Comparison of ENCODE assay signal across 20 cellular contexts in the genomic region with DNA sequence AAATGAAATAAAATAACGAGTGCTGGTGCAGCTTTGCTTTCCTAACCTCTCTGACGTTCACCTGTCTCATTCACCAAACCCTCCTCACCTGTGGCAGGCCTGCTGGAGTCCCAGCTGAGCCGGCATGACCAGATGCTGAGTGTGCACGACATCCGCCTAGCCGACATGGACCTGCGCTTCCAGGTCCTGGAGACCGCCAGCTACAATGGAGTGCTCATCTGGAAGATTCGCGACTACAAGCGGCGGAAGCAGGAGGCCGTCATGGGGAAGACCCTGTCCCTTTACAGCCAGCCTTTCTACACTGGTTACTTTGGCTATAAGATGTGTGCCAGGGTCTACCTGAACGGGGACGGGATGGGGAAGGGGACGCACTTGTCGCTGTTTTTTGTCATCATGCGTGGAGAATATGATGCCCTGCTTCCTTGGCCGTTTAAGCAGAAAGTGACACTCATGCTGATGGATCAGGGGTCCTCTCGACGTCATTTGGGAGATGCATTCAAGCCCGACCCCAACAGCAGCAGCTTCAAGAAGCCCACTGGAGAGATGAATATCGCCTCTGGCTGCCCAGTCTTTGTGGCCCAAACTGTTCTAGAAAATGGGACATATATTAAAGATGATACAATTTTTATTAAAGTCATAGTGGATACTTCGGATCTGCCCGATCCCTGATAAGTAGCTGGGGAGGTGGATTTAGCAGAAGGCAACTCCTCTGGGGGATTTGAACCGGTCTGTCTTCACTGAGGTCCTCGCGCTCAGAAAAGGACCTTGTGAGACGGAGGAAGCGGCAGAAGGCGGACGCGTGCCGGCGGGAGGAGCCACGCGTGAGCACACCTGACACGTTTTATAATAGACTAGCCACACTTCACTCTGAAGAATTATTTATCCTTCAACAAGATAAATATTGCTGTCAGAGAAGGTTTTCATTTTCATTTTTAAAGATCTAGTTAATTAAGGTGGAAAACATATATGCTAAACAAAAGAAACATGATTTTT. TPM values are rescaled to one million over a fixed set of nuclear protein-coding genes. Genes with fewer than 3 reads are reported as not detected.
A peak's percentile ranks its signal among the peaks of the same experiment; 100 is the strongest.
DNase-seq lines count a peak whose midpoint lies in the region; ATAC-seq and TF ChIP-seq lines count a peak whose summit lies in the region.
"Had no signal": no experiment of that assay in that cellular context is flagged by ENCODE, and none has a peak within 500 bp of the region (broad histone marks: within the 10 kb centered on the region; RNA-seq: fewer than 3 reads in every experiment).

No MANE protein-coding gene starts in this region.

- H3K27ac Mint-ChIP-seq in chondrocyte (ENCODE audit: unreplicated experiment), result no peak overlapping the region
- peak overlapping the region; percentile 67 for H3K27ac Mint-ChIP-seq in stimulated activated naive B cell treated with anti-CD40 and anti-IgM and Interleukin-4, amounts not matched to agents 10 μg/mL and 1 μg/mL and 100 μg/mL, for 72 hours
- H3K27ac Mint-ChIP-seq in Caco-2 (ENCODE audit: unreplicated experiment), result no peak overlapping the region
- H3K27ac Mint-ChIP-seq in Calu3 (ENCODE audit: unreplicated experiment), result no peak overlapping the region
- H3K27ac Mint-ChIP-seq: B cell, H9 had no signal

- H3K4me1 Mint-ChIP-seq in chondrocyte (ENCODE audit: low read depth) (no peaks in the 10 kb centered on the region), Caco-2 (ENCODE audit: low read depth, unreplicated experiment) (no peaks in the 10 kb centered on the region), Calu3 (ENCODE audit: low read depth, unreplicated experiment) (no peaks in the 10 kb centered on the region)
- peaks cover 34 to 46% of the 10 kb centered on the region in 2 donors for H3K4me1 Mint-ChIP-seq in stimulated activated naive B cell treated with anti-CD40 and anti-IgM and Interleukin-4, amounts not matched to agents 10 μg/mL and 1 μg/mL and 100 μg/mL, for 72 hours
- H3K4me1 Mint-ChIP-seq: H9 had no signal

- H3K4me3 ChIP-seq in right atrium auricular region (no peak overlapping the region), PC-9 (no peak overlapping the region), Caco-2 (ENCODE audit: low read depth, low read length) (no peak overlapping the region), hepatocyte (no peak overlapping the region)

- peaks cover 0 to 6% of the 10 kb centered on the region in 2 donors for H3K4me1 ChIP-seq in right atrium auricular region
- H3K4me1 ChIP-seq in PC-9 (replicated peaks; ENCODE audit: insufficient read depth), result no peaks in the 10 kb centered on the region
- no peaks in the 10 kb centered on the region for H3K4me1 ChIP-seq in Caco-2
- H3K4me1 ChIP-seq in hepatocyte (ENCODE audit: insufficient read depth), result no peaks in the 10 kb centered on the region

- WGBS in hepatocyte (ENCODE audit: low lambda C conversion rate, missing lambda C conversion rate), result 97% methylated on average over 38 of the region's 38 CpGs

- H3K36me3 ChIP-seq in right atrium auricular region (no peaks in the 10 kb centered on the region), PC-9 (ENCODE audit: low read depth) (0 out of 2 replicates have a peak, but pooled peaks cover 9% of the 10 kb centered on the region), Caco-2 (ENCODE audit: control insufficient read depth, insufficient read depth, low read length) (no peaks in the 10 kb centered on the region; the same call in 1 of the 2 replicates), hepatocyte (replicated peaks; ENCODE audit: insufficient read depth, low read depth) (no peaks in the 10 kb centered on the region)

- H3K4me3 Mint-ChIP-seq in chondrocyte (ENCODE audit: unreplicated experiment) (no peak overlapping the region), Caco-2 (ENCODE audit: unreplicated experiment) (no peak overlapping the region), Calu3 (ENCODE audit: low read depth, unreplicated experiment) (no peak overlapping the region)
- no peak overlapping the region for H3K4me3 Mint-ChIP-seq in stimulated activated naive B cell treated with anti-CD40 and anti-IgM and Interleukin-4, amounts not matched to agents 10 μg/mL and 1 μg/mL and 100 μg/mL, for 72 hours
- H3K4me3 Mint-ChIP-seq: B cell; CD4-positive, alpha-beta memory T cell; H9 had no signal

- no peak overlapping the region for H2AFZ ChIP-seq in PC-9
- no peak overlapping the region for H2AFZ ChIP-seq in hepatocyte

- H3K9me3 Mint-ChIP-seq in chondrocyte (ENCODE audit: low read depth) (no peaks in the 10 kb centered on the region), Caco-2 (ENCODE audit: unreplicated experiment) (no peaks in the 10 kb centered on the region), Calu3 (ENCODE audit: low read depth, unreplicated experiment) (no peaks in the 10 kb centered on the region)
- H3K9me3 Mint-ChIP-seq in stimulated activated naive B cell treated with anti-CD40 and anti-IgM and Interleukin-4, amounts not matched to agents 10 μg/mL and 1 μg/mL and 100 μg/mL, for 72 hours, result no peaks in the 10 kb centered on the region

- TSS peak; percentile 14 for BruUV-seq in PC-9 (replicated peaks; lab: Mats Ljungman, UMichigan)
- BruUV-seq in Caco-2 (replicated peaks; lab: Mats Ljungman, UMichigan), result no TSS peak
- no TSS peak for BruUV-seq in Calu3 (replicated peaks; lab: Mats Ljungman, UMichigan)

- H3K9me3 ChIP-seq in right atrium auricular region, result no peaks in the 10 kb centered on the region
- no peaks in the 10 kb centered on the region for H3K9me3 ChIP-seq in PC-9 (ENCODE audit: insufficient read depth, low read depth)
- no peaks in the 10 kb centered on the region for H3K9me3 ChIP-seq in Caco-2
- H3K9me3 ChIP-seq in hepatocyte (ENCODE audit: low read depth), result no peaks in the 10 kb centered on the region

- H3F3A ChIP-seq in PC-9 (ENCODE audit: insufficient read depth, low read depth), result peaks cover 4% of the 10 kb centered on the region; the same call in 1 of the 2 replicates

- no peaks in the 10 kb centered on the region for H3K79me2 ChIP-seq in PC-9 (ENCODE audit: low read depth)
- no peaks in the 10 kb centered on the region for H3K79me2 ChIP-seq in hepatocyte

- DNase-seq in Right ventricle myocardium superior (peak; percentile 10), right atrium auricular region (ENCODE audit: low spot score) (no peak), PC-9 (no peak), chondrocyte (ENCODE audit: low spot score) (peak; percentile 75), Caco-2 (no peak), hepatocyte (ENCODE audit: low spot score) (no peak), Calu3 (no peak)
- no peak for DNase-seq in stimulated activated naive B cell treated with anti-CD40 and anti-IgM and Interleukin-4, amounts not matched to agents 10 μg/mL and 1 μg/mL and 100 μg/mL, for 72 hours
- DNase-seq: CD4-positive, alpha-beta memory T cell; DMS79; H9; MV-4-11; NCI-H1417 treated with DMSO at 0.1 percent for 48 hours; NCI-H2029; NCI-H2171 treated with DMSO at 0.1 percent for 48 hours; NCI-H774; SHP77 had no signal

- no peaks in the 10 kb centered on the region for H3K9me2 ChIP-seq in PC-9 (ENCODE audit: insufficient read depth)
- H3K9me2 ChIP-seq in hepatocyte (replicated peaks; ENCODE audit: insufficient read depth), result no peaks in the 10 kb centered on the region

- POLR2A ChIA-PET in PC-9 (lab: Charles Lee; ENCODE audit: unreplicated experiment), result no interaction called here
- POLR2A ChIA-PET in Caco-2 (lab: Charles Lee), result no interaction called here

- no peaks in the 10 kb centered on the region for H3K27me3 ChIP-seq in right atrium auricular region
- H3K27me3 ChIP-seq in PC-9 (ENCODE audit: insufficient read depth, low read depth), result no peaks in the 10 kb centered on the region
- H3K27me3 ChIP-seq in Caco-2 (replicated peaks; ENCODE audit: control insufficient read depth, insufficient read depth, low read length), result no peaks in the 10 kb centered on the region
- no peaks in the 10 kb centered on the region for H3K27me3 ChIP-seq in hepatocyte

- H3K27me3 Mint-ChIP-seq in chondrocyte (ENCODE audit: low read depth), result no peaks in the 10 kb centered on the region
- no peaks in the 10 kb centered on the region for H3K27me3 Mint-ChIP-seq in stimulated activated naive B cell treated with anti-CD40 and anti-IgM and Interleukin-4, amounts not matched to agents 10 μg/mL and 1 μg/mL and 100 μg/mL, for 72 hours
- H3K27me3 Mint-ChIP-seq in Caco-2 (ENCODE audit: insufficient read depth, unreplicated experiment), result no peaks in the 10 kb centered on the region
- H3K27me3 Mint-ChIP-seq in Calu3 (ENCODE audit: unreplicated experiment), result no peaks in the 10 kb centered on the region
- H3K27me3 Mint-ChIP-seq: B cell; CD4-positive, alpha-beta memory T cell had no signal

- peaks cover 13% of the 10 kb centered on the region for H3K36me3 Mint-ChIP-seq in chondrocyte (ENCODE audit: low read depth)
- peaks cover 58 to 70% of the 10 kb centered on the region in 2 donors for H3K36me3 Mint-ChIP-seq in stimulated activated naive B cell treated with anti-CD40 and anti-IgM and Interleukin-4, amounts not matched to agents 10 μg/mL and 1 μg/mL and 100 μg/mL, for 72 hours
- H3K36me3 Mint-ChIP-seq in Caco-2 (ENCODE audit: insufficient read depth, unreplicated experiment), result peaks cover 17% of the 10 kb centered on the region
- peaks cover 20% of the 10 kb centered on the region for H3K36me3 Mint-ChIP-seq in Calu3 (ENCODE audit: insufficient read depth, unreplicated experiment)

- TF ChIP-seq CTCF in right atrium auricular region (IDR thresholded peaks at IDR 0.05) (no peak), PC-9 (conservative IDR thresholded peaks at IDR 0.05) (no peak), chondrocyte (IDR thresholded peaks at IDR 0.05) (no peak), Caco-2 (IDR thresholded peaks at IDR 0.05; ENCODE audit: insufficient read depth in 1 of 2, low read depth in 1 of 2, low read length in 1 of 2, severe bottlenecking in 1 of 2, unreplicated experiment in 1 of 2) (no peak), hepatocyte (IDR thresholded peaks at IDR 0.05; ENCODE audit: poor library complexity) (no peak), Calu3 (IDR thresholded peaks at IDR 0.05; ENCODE audit: unreplicated experiment) (no peak)

- CTCF ChIA-PET in PC-9 (lab: Charles Lee) (no interaction called here), Caco-2 (lab: Charles Lee) (no interaction called here), Calu3 (lab: Charles Lee) (interaction anchor here (0.7 kb wide), 1 partner anchor 678 kb away, joined by 3 read pairs; no protein-coding TSS in a partner anchor)

- intact Hi-C loops in Right ventricle myocardium superior (cut with DNase I) (loop anchor here (10.0 kb wide), 1 partner anchor 81 kb away; no protein-coding TSS in a partner anchor), PC-9 (cut with micrococcal nuclease; ENCODE audit: unreplicated experiment) (no loop called here), Caco-2 (cut with micrococcal nuclease; ENCODE audit: unreplicated experiment) (no loop called here), Calu3 (cut with micrococcal nuclease; ENCODE audit: unreplicated experiment) (no loop called here)

- no peak for ATAC-seq in Right ventricle myocardium superior (ENCODE audit: poor library complexity)
- no peak for ATAC-seq in stimulated activated naive B cell treated with anti-CD40 and anti-IgM and Interleukin-4, amounts not matched to agents 10 μg/mL and 1 μg/mL and 100 μg/mL, for 72 hours (replicated peaks)
- ATAC-seq: SK-N-SH treated with all-trans-retinoic acid at 6 μM for 48 hours had no signal

- H3K27ac ChIP-seq in right atrium auricular region (no peak overlapping the region), PC-9 (no peak overlapping the region), hepatocyte (no peak overlapping the region)
- H3K27ac ChIP-seq: HL-60 had no signal

- H4K20me1 ChIP-seq in PC-9 (ENCODE audit: insufficient read depth), result no peaks in the 10 kb centered on the region
- H4K20me1 ChIP-seq in hepatocyte (ENCODE audit: insufficient read depth, poor library complexity, severe bottlenecking), result no peaks in the 10 kb centered on the region

- H3K4me2 ChIP-seq in PC-9 (no peak overlapping the region), hepatocyte (no peak overlapping the region)

RNA-seq across cellular contexts. Expression of gene AMN, which starts 17.1 kb away (rescaled TPM):
- not detected for total RNA-seq in Right ventricle myocardium superior
- under 1 TPM in 1 of 2 donors, not detected in 1; 0.71 TPM for total RNA-seq in right atrium auricular region
- total RNA-seq in PC-9 (2021), result 21.8 and 36.5 TPM in 2 replicates
- 0.30 to 0.38 TPM in 2 of 3 replicates, not detected in the other for total RNA-seq in chondrocyte
- total RNA-seq in Caco-2 (2022), result 70.7 TPM in 2 replicates
- 157 and 169 TPM in 2 replicates for total RNA-seq in hepatocyte
- 217 and 247 TPM in 2 replicates for polyA plus RNA-seq in hepatocyte
- total RNA-seq in Calu3 (2022), result 13.7 and 17.0 TPM in 2 replicates

Comparison
In these comparisons a context has a peak if more than half of its experiments do, and no peak if none do; other contexts are left out.
1. DNase-seq: peak in Right ventricle myocardium superior (single experiment) and chondrocyte (single experiment); none in right atrium auricular region (single experiment), PC-9 (0 of 2), stimulated activated naive B cell treated with anti-CD40 and anti-IgM and Interleukin-4, amounts not matched to agents 10 μg/mL and 1 μg/mL and 100 μg/mL, for 72 hours (single experiment), Caco-2 (0 of 2), hepatocyte (single experiment) and Calu3 (single experiment).